29 cellular contexts compared by ENCODE assay signal in genomic region chr11:129242855-129243254, GRCh38.
"Had no signal": no experiment of that assay in that cellular context is flagged by ENCODE, and none has a peak within 500 bp of the region (broad histone marks: within the 10 kb centered on the region; RNA-seq: fewer than 3 reads in every experiment).

No MANE protein-coding gene starts in this region.

- H3K27ac Mint-ChIP-seq: activated CD4-positive, alpha-beta memory T cell treated with anti-CD3 and anti-CD28 coated beads, Interleukin-2, amount 10 ng/mL, durations not matched to agents 7 days and 5 days; activated CD4-positive, alpha-beta T cell treated with anti-CD3 and anti-CD28 coated beads, Interleukin-2, amount 10 ng/mL, durations not matched to agents 7 days and 5 days; activated naive CD8-positive, alpha-beta T cell; activated T-cell treated with anti-CD3 and anti-CD28 coated beads, Interleukin-2, amount 50 U/mL, for 24 hours; activated T-helper 17 cell treated with anti-CD3 and anti-CD28 coated beads, Interleukin-2, amount 50 U/mL, for 72 hours; dendritic cell treated with granulocyte-macrophage colony-stimulating factor and Interleukin-4, amounts not matched to agents 40 ng/mL and 50 ng/mL, for 4 days; endodermal cell; WTC11 had no signal

- ATAC-seq: activated T-helper 17 cell treated with anti-CD3 and anti-CD28 coated beads, Interleukin-2, amount 50 U/mL, for 72 hours; esophagus mucosa; WTC11 had no signal

- H3K4me3 ChIP-seq: coronary artery, dorsolateral prefrontal cortex had no signal

- H3K36me3 Mint-ChIP-seq: WTC11 had no signal

- DNase-seq: activated CD4-positive, alpha-beta memory T cell treated with anti-CD3 and anti-CD28 coated beads, Interleukin-2, amount 10 ng/mL, durations not matched to agents 7 days and 5 days; activated CD4-positive, alpha-beta T cell treated with anti-CD3 and anti-CD28 coated beads for 1 hour; activated CD4-positive, alpha-beta T cell treated with anti-CD3 and anti-CD28 coated beads for 4 hours; activated CD4-positive, alpha-beta T cell treated with anti-CD3 and anti-CD28 coated beads, Interleukin-2, amount 10 ng/mL, durations not matched to agents 7 days and 5 days; activated CD4-positive, alpha-beta T cell treated with anti-CD3 and anti-CD28 coated beads, Interleukin-2, amount 50 U/mL, for 4 hours; activated CD8-positive, alpha-beta memory T cell treated with anti-CD3 and anti-CD28 coated beads, Interleukin-2, amount 50 U/mL, for 48 hours; activated effector memory CD4-positive, alpha-beta T cell treated with Interleukin-2 at 50 U/mL for 16 hours; activated gamma-delta T cell treated with Interleukin-2 at 50 U/mL for 16 hours; activated naive CD4-positive, alpha-beta T cell treated with anti-CD3 and anti-CD28 coated beads, Interleukin-2, amount 50 U/mL, for 16 hours; activated naive CD4-positive, alpha-beta T cell treated with Interleukin-2 at 50 U/mL for 16 hours; activated T-cell treated with anti-CD3 and anti-CD28 coated beads for 4 hours; activated T-cell treated with anti-CD3 and anti-CD28 coated beads, Interleukin-2, amount 50 U/mL, for 24 hours; amniotic stem cell; anterior cingulate cortex; brain microvascular endothelial cell; dorsolateral prefrontal cortex; effector memory CD4-positive, alpha-beta T cell; endodermal cell; foreskin fibroblast; head of caudate nucleus; T-helper 2 cell had no signal

- H3K4me3 Mint-ChIP-seq: activated CD4-positive, alpha-beta memory T cell treated with anti-CD3 and anti-CD28 coated beads, Interleukin-2, amount 10 ng/mL, durations not matched to agents 7 days and 5 days; activated CD4-positive, alpha-beta T cell treated with anti-CD3 and anti-CD28 coated beads, Interleukin-2, amount 10 ng/mL, durations not matched to agents 7 days and 5 days; activated naive CD8-positive, alpha-beta T cell; activated T-cell treated with anti-CD3 and anti-CD28 coated beads, Interleukin-2, amount 50 U/mL, for 24 hours; activated T-helper 17 cell treated with anti-CD3 and anti-CD28 coated beads, Interleukin-2, amount 50 U/mL, for 72 hours; central memory CD8-positive, alpha-beta T cell; dendritic cell treated with granulocyte-macrophage colony-stimulating factor and Interleukin-4, amounts not matched to agents 40 ng/mL and 50 ng/mL, for 4 days; endodermal cell; WTC11 had no signal

- H3K9me3 Mint-ChIP-seq: activated CD4-positive, alpha-beta memory T cell treated with anti-CD3 and anti-CD28 coated beads, Interleukin-2, amount 10 ng/mL, durations not matched to agents 7 days and 5 days; activated T-cell treated with anti-CD3 and anti-CD28 coated beads, Interleukin-2, amount 50 U/mL, for 24 hours; activated T-helper 17 cell treated with anti-CD3 and anti-CD28 coated beads, Interleukin-2, amount 50 U/mL, for 72 hours; central memory CD8-positive, alpha-beta T cell; dendritic cell treated with granulocyte-macrophage colony-stimulating factor and Interleukin-4, amounts not matched to agents 40 ng/mL and 50 ng/mL, for 4 days had no signal

- H3K4me1 Mint-ChIP-seq: central memory CD8-positive, alpha-beta T cell; WTC11 had no signal

- H3K27ac ChIP-seq: brain microvascular endothelial cell, coronary artery, dorsolateral prefrontal cortex, VCaP had no signal

- H3K27me3 Mint-ChIP-seq: activated CD4-positive, alpha-beta memory T cell treated with anti-CD3 and anti-CD28 coated beads, Interleukin-2, amount 10 ng/mL, durations not matched to agents 7 days and 5 days; activated CD4-positive, alpha-beta T cell treated with anti-CD3 and anti-CD28 coated beads, Interleukin-2, amount 10 ng/mL, durations not matched to agents 7 days and 5 days; activated naive CD8-positive, alpha-beta T cell; activated T-cell treated with anti-CD3 and anti-CD28 coated beads, Interleukin-2, amount 50 U/mL, for 24 hours; activated T-helper 17 cell treated with anti-CD3 and anti-CD28 coated beads, Interleukin-2, amount 50 U/mL, for 72 hours; central memory CD8-positive, alpha-beta T cell; dendritic cell treated with granulocyte-macrophage colony-stimulating factor and Interleukin-4, amounts not matched to agents 40 ng/mL and 50 ng/mL, for 4 days had no signal

- H3K36me3 ChIP-seq: brain microvascular endothelial cell had no signal

- H3K27me3 ChIP-seq: brain microvascular endothelial cell, dorsolateral prefrontal cortex had no signal
